In genomic region chr19:20385056-20385455, GRCh38 we compare ENCODE assay signal across 28 cellular contexts.
"Had no signal": no experiment of that assay in that cellular context is flagged by ENCODE, and none has a peak within 500 bp of the region (broad histone marks: within the 10 kb centered on the region; RNA-seq: fewer than 3 reads in every experiment).

No MANE protein-coding gene starts in this region.

- H3K27ac Mint-ChIP-seq: naive thymus-derived CD8-positive, alpha-beta T cell; nephron; stimulated activated naive B cell treated with anti-CD40 and anti-IgM and Interleukin-4, amounts not matched to agents 10 μg/mL and 1 μg/mL and 100 μg/mL, for 72 hours had no signal

- H3K4me1 ChIP-seq: left lung, lower lobe of right lung, pancreas, prostate gland, stomach, testis, transverse colon, upper lobe of right lung had no signal

- H3K27me3 Mint-ChIP-seq: stimulated activated naive B cell treated with anti-CD40 and anti-IgM and Interleukin-4, amounts not matched to agents 10 μg/mL and 1 μg/mL and 100 μg/mL, for 72 hours had no signal

- H3K4me1 Mint-ChIP-seq: naive thymus-derived CD8-positive, alpha-beta T cell; nephron; neural crest cell; stimulated activated naive B cell treated with anti-CD40 and anti-IgM and Interleukin-4, amounts not matched to agents 10 μg/mL and 1 μg/mL and 100 μg/mL, for 72 hours had no signal

- H3K27me3 ChIP-seq: left lung, pancreas, stomach, testis, thyroid gland, transverse colon, upper lobe of right lung had no signal

- H3K27ac ChIP-seq: left lung, lower lobe of right lung, pancreas, prostate gland, skin epidermis, stomach, testis, thyroid gland, transverse colon, upper lobe of right lung had no signal

- ATAC-seq: left colon; left lung; lower lobe of right lung; naive thymus-derived CD8-positive, alpha-beta T cell; pancreas; right cardiac atrium; sciatic nerve; stimulated activated naive B cell treated with anti-CD40 and anti-IgM and Interleukin-4, amounts not matched to agents 10 μg/mL and 1 μg/mL and 100 μg/mL, for 72 hours; stimulated activated naive CD8-positive, alpha-beta T cell treated with anti-CD3 and anti-CD28 coated beads, Interleukin-15, Interleukin-2, amounts not matched to agents 100 U/mL and 50 U/mL, for 24 hours; upper lobe of right lung had no signal

- H3K36me3 ChIP-seq: left lung, lower lobe of right lung, pancreas, prostate gland, stomach, thyroid gland, transverse colon, upper lobe of right lung had no signal

- H3K4me3 ChIP-seq: left lung, lower lobe of right lung, pancreas, prostate gland, skin epidermis, stomach, testis, thyroid gland, transverse colon, upper lobe of right lung had no signal

- DNase-seq: kidney glomerular epithelial cell; left colon; left lung; lower lobe of right lung; mammary epithelial cell; mesenchymal stem cell; naive thymus-derived CD8-positive, alpha-beta T cell; nucleus accumbens; pancreas; posterior cingulate gyrus; retina; right cardiac atrium; stimulated activated CD4-positive, alpha-beta T cell treated with anti-CD3 and anti-CD28 coated beads, Interleukin-12 subunit alpha, Interleukin-12 subunit beta, amount 100 ng/mL, for 4 hours; stimulated activated CD4-positive, alpha-beta T cell treated with anti-CD3 and anti-CD28 coated beads, Interleukin-15, amount 100 ng/mL, for 24 hours; stimulated activated CD4-positive, alpha-beta T cell treated with anti-CD3 and anti-CD28 coated beads, Interleukin-2, amount 100 ng/mL, for 24 hours; stimulated activated CD4-positive, alpha-beta T cell treated with anti-CD3 and anti-CD28 coated beads, Interleukin-4, amount 100 ng/mL, for 1 hour; stimulated activated naive B cell treated with anti-CD40 and anti-IgM and Interleukin-4, amounts not matched to agents 10 μg/mL and 1 μg/mL and 100 μg/mL, for 72 hours; stimulated activated naive CD8-positive, alpha-beta T cell treated with anti-CD3 and anti-CD28 coated beads, Interleukin-15, Interleukin-2, amounts not matched to agents 100 U/mL and 50 U/mL, for 24 hours; stomach; testis; thyroid gland; transverse colon; upper lobe of right lung had no signal

- H3K9me3 ChIP-seq: pancreas, prostate gland, testis, thyroid gland had no signal

- H3K4me3 Mint-ChIP-seq: naive thymus-derived CD8-positive, alpha-beta T cell; nephron; neural crest cell; stimulated activated naive B cell treated with anti-CD40 and anti-IgM and Interleukin-4, amounts not matched to agents 10 μg/mL and 1 μg/mL and 100 μg/mL, for 72 hours had no signal
